1 cellular context compared by ENCODE assay signal in genomic region chr9:21964925-21965385, GRCh38.
TF ChIP-seq lines count a peak whose summit lies in the region.

No MANE protein-coding gene starts in this region.

TF ChIP-seq in GM23338, 12 proteins besides CTCF, POLR2A, EP300 and RAD21 (continued from another document):
- TF ChIP-seq ZNF462 (CRISPR knock-in tag; IDR thresholded peaks at IDR 0.05) = no peak
- TF ChIP-seq CREB1 (CRISPR knock-in tag; IDR thresholded peaks at IDR 0.05; ENCODE audit: low read depth) = no peak
- TF ChIP-seq REST (IDR thresholded peaks at IDR 0.05; ENCODE audit: unreplicated experiment) = no peak
- TF ChIP-seq POLR2AphosphoS5 (IDR thresholded peaks at IDR 0.05; ENCODE audit: low read depth) = no peak
- TF ChIP-seq ZNF331 (CRISPR knock-in tag; IDR thresholded peaks at IDR 0.05; ENCODE audit: low read depth) = no peak
- TF ChIP-seq STAT1 (IDR thresholded peaks at IDR 0.05; ENCODE audit: unreplicated experiment) = no peak
- no peak for TF ChIP-seq ETS1 (IDR thresholded peaks at IDR 0.05)
- TF ChIP-seq ZNF114 (CRISPR knock-in tag; IDR thresholded peaks at IDR 0.05) = no peak
- TF ChIP-seq EZH2 (IDR thresholded peaks at IDR 0.05; ENCODE audit: low read depth, unreplicated experiment) = no peak
